In the genomic region with DNA sequence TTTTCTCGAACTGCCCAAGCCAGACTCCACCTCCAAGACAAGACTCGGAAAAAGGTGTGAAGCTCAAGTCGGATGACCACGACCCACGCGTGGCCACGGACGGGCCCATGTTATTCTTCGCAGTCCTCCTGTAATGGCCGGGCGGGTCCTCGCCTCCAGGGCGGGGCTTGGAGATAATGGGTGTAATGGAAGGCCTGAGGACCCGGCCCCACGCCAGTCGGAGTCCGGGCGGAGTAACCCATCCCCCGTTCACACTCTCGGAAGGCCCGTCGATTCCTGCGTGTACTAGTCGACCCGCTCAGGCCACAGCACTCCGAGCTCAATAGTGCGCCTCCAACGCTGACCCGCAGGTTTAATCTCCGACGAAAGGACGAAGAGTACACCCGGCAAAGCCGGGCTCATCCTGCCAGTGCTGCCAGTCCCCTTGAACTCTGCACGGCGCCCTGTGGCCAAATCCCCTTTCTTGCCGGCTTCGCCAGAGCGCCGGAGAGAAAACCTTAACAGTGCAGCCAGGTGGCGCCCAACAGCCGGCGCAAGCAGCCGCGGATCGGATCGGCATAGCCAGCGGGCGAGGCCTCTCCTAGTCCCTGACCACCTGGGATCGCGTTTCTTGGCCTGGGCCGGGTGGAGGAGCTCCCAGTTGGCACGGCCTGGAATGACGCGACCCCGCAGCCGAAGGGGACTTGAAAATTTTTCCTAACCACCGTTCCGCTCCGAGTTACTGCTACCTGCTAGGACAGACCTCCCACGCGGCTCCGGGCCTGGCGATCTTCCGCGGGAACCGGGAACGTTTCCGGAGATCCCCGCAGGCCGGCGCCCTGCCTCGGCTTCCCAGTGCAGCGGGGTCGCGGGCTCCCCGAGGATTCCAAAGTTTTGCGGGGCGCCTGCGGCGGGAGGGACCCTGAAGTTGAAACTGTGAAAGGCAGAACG, we compare ENCODE assay signal across 25 cellular contexts.
DNase-seq lines count a peak whose midpoint lies in the region; ATAC-seq, FAIRE-seq and TF ChIP-seq lines count a peak whose summit lies in the region.
"Had no signal": no experiment of that assay in that cellular context is flagged by ENCODE, and none has a peak within 500 bp of the region (broad histone marks: within the 10 kb centered on the region; RNA-seq: fewer than 3 reads in every experiment).

No MANE protein-coding gene starts in this region.

- H3K79me2 ChIP-seq in K562 (ENCODE audit: control insufficient read depth, insufficient read depth, low read length) = no peaks in the 10 kb centered on the region
- H3K79me2 ChIP-seq in mesendoderm (ENCODE audit: control insufficient read depth, insufficient read depth, low read length) = no peaks in the 10 kb centered on the region

- intact Hi-C loops in K562 (cut with micrococcal nuclease) = loop anchor here (5.0 kb wide), 1 partner anchor 63 kb away; no protein-coding TSS in a partner anchor
- intact Hi-C loops in upper lobe of right lung (cut with DNase I) = no loop called here

- H4K20me1 ChIP-seq in K562 (replicated peaks; ENCODE audit: control insufficient read depth, insufficient read depth, low read length) = no peaks in the 10 kb centered on the region

- no peak overlapping the region for H2BK120ac ChIP-seq in mesendoderm (ENCODE audit: low read depth, low read length)

- H2BK15ac ChIP-seq in mesendoderm (replicated peaks; ENCODE audit: low read depth) = no peak overlapping the region

- in situ Hi-C loops in K562 (cut with MboI) = no loop called here

- no peak for FAIRE-seq in K562 (lab: Jason Lieb, UNC)
- no peak for FAIRE-seq in H54 (lab: Jason Lieb, UNC)
- FAIRE-seq: A204.1, GM12878 had no signal

- H3K36me3 ChIP-seq in K562 (ENCODE audit: control insufficient read depth, insufficient read depth, low read length) (no peaks in the 10 kb centered on the region), upper lobe of right lung (no peaks in the 10 kb centered on the region), mesendoderm (ENCODE audit: control insufficient read depth, insufficient read depth, low read length) (no peaks in the 10 kb centered on the region)
- H3K36me3 ChIP-seq: BE2C, Peyer's patch had no signal

- H3K79me1 ChIP-seq in mesendoderm (ENCODE audit: low read length) = no peaks in the 10 kb centered on the region

- H4K5ac ChIP-seq in mesendoderm (ENCODE audit: low read length) = no peak overlapping the region

- BruUV-seq in K562 (replicated peaks; lab: Mats Ljungman, UMichigan) = no TSS peak

- H3K4ac ChIP-seq in mesendoderm (ENCODE audit: low read depth, low read length) = no peak overlapping the region

- H3K4me1 ChIP-seq in K562 (replicated peaks in 1 of 2; ENCODE audit: control insufficient read depth in 2 of 2, insufficient read depth in 2 of 2, low read length in 2 of 2) (peaks cover 0 to 10% of the 10 kb centered on the region in 2 experiments; a peak in 2 of 5 replicates), upper lobe of right lung (no peaks in the 10 kb centered on the region), mesendoderm (ENCODE audit: control insufficient read depth, low read depth, low read length) (no peaks in the 10 kb centered on the region)
- H3K4me1 ChIP-seq: BE2C, Caco-2, Peyer's patch had no signal

- H2AK5ac ChIP-seq in mesendoderm (ENCODE audit: low read length) = no peak overlapping the region

- H4K8ac ChIP-seq in mesendoderm (ENCODE audit: low read depth, low read length) = no peak overlapping the region

- CTCF ChIA-PET in K562 (lab: Yijun Ruan, JAX; ENCODE audit: low intra/inter-chr PET ratio) = no interaction called here

- TF ChIP-seq RAD21 in K562 (CRISPR knock-in tag; conservative IDR thresholded peaks at IDR 0.05 in 1 of 2, IDR thresholded peaks at IDR 0.05 in 1 of 2) = peak in 1 of 2 experiments; percentile 57; a peak in 2 of 4 replicates

- H3K27me3 ChIP-seq in K562 (ENCODE audit: control insufficient read depth in 2 of 2, insufficient read depth in 2 of 2, low read length in 2 of 2) (no peaks in the 10 kb centered on the region; a peak in 1 of 5 replicates), upper lobe of right lung (no peaks in the 10 kb centered on the region), mesendoderm (ENCODE audit: insufficient read depth, low read length, poor library complexity) (no peaks in the 10 kb centered on the region)
- H3K27me3 ChIP-seq: BE2C, Peyer's patch had no signal

- H3K23ac ChIP-seq in mesendoderm (ENCODE audit: low read length) = no peak overlapping the region

- no peak overlapping the region for H3K56ac ChIP-seq in mesendoderm (ENCODE audit: low read length)

- peak overlapping the region in 1 of 2 experiments; percentile 58; a peak in 1 of 4 replicates for H3K9ac ChIP-seq in K562 (ENCODE audit: insufficient read depth in 1 of 2, low read depth in 2 of 2, low read length in 2 of 2)
- no peak overlapping the region for H3K9ac ChIP-seq in mesendoderm (ENCODE audit: low read length)

- no peak overlapping the region for H3K4me3 ChIP-seq in K562
- no peak overlapping the region for H3K4me3 ChIP-seq in upper lobe of right lung
- no peak overlapping the region for H3K4me3 ChIP-seq in mesendoderm (ENCODE audit: low read length)
- H3K4me3 ChIP-seq: GM12878, GM23338, Peyer's patch had no signal

- H3K4me2 ChIP-seq in K562 (ENCODE audit: insufficient read depth, low read length) = 0 out of 2 replicates have a peak overlapping the region, but pooled peaks have one; percentile 25
- no peak overlapping the region for H3K4me2 ChIP-seq in mesendoderm (ENCODE audit: low read length)
- H3K4me2 ChIP-seq: GM23338 had no signal

- no peaks in the 10 kb centered on the region for H3K9me3 ChIP-seq in K562 (replicated peaks; ENCODE audit: control insufficient read depth, insufficient read depth, low read depth, low read length)
- no peaks in the 10 kb centered on the region for H3K9me3 ChIP-seq in upper lobe of right lung
- H3K9me3 ChIP-seq: BE2C, Caco-2 had no signal

- 17% methylated on average over 42 of the region's 82 CpGs for WGBS in K562 (ENCODE audit: insufficient coverage, low coverage, missing lambda C conversion rate)
- WGBS in mesendoderm (ENCODE audit: extremely low coverage, insufficient coverage, low lambda C conversion rate) = no CpG with 5 or more reads among the region's 82 CpGs

- TF ChIP-seq CTCF in LNCAP (IDR thresholded peaks at IDR 0.05) (peak; percentile 57), K562 (IDR thresholded peaks at IDR 0.05 in 2 of 3, conservative IDR thresholded peaks at IDR 0.05 in 1 of 3; ENCODE audit: insufficient read depth in 2 of 3, low read depth in 1 of 3, low read length in 3 of 3) (peak; percentile 29 to 45 (median 35); a peak in 4 of 6 replicates), upper lobe of right lung (IDR thresholded peaks at IDR 0.05) (no peak)

- TF ChIP-seq POLR2A in K562 (conservative IDR thresholded peaks at IDR 0.05) = no peak
- TF ChIP-seq POLR2A in H54 (IDR thresholded peaks at IDR 0.05; ENCODE audit: low read depth, low read length) = no peak

- H3K9me1 ChIP-seq in K562 (ENCODE audit: control insufficient read depth, insufficient read depth, low read length) = no peaks in the 10 kb centered on the region

- peak; percentile 93 for ATAC-seq in K562
- ATAC-seq in upper lobe of right lung = peak; percentile 50
- ATAC-seq in HG03354 (IDR thresholded peaks at IDR 0.05; ENCODE audit: poor library complexity, severe bottlenecking, unreplicated experiment) = no peak
- ATAC-seq: GM12878, GM23338, HCT116, Right ventricle myocardium inferior had no signal

- DNase-seq in NCI-H2227 (lab: John Stamatoyannopoulos, UW; ENCODE audit: unreplicated experiment) (peak; percentile 12), NCI-H2227 treated with DMSO at 0.1 percent for 48 hours (lab: John Stamatoyannopoulos, UW) (no peak), K562 (ENCODE audit: extremely low read depth in 1 of 4, low spot score in 3 of 4) (peak in 3 of 4 experiments; percentile 9 to 53 (median 22)), upper lobe of right lung (no peak), H54 (ENCODE audit: insufficient read length, low spot score) (no peak), mesendoderm (no peak)
- DNase-seq: BE2C; Caco-2; CD4-positive, alpha-beta T cell; EL; IMR-90; NCI-H1105; NCI-H1694 treated with DMSO at 0.1 percent for 48 hours; NCI-H2107; NCI-H226; NCI-H524; NK-92 treated with Interleukin-12 subunit alpha and Interleukin-12 subunit beta, amount 100 ng/mL, for 24 hours; Peyer's patch had no signal

- no peak for TF ChIP-seq EP300 in K562 (IDR thresholded peaks at IDR 0.05; ENCODE audit: low read length)

- H2BK5ac ChIP-seq in mesendoderm (ENCODE audit: low read length) = no peak overlapping the region

- no peak overlapping the region for H3K18ac ChIP-seq in mesendoderm (ENCODE audit: low read length)

- H3K27ac ChIP-seq in K562 (ENCODE audit: extremely low read depth, low read depth, low read length) (no peak overlapping the region), upper lobe of right lung (no peak overlapping the region), mesendoderm (ENCODE audit: low read depth, low read length) (no peak overlapping the region)
- H3K27ac ChIP-seq: Peyer's patch had no signal

- POLR2A ChIA-PET in K562 (lab: Yijun Ruan, JAX) = no interaction called here

- 0 out of 2 replicates have a peak overlapping the region, but pooled peaks have one; percentile 66 for H2AFZ ChIP-seq in K562 (ENCODE audit: low read depth, low read length)
- H2AFZ ChIP-seq: GM23338 had no signal

Comparison
In these comparisons a context has a peak if more than half of its experiments do, and no peak if none do; other contexts are left out.
1. DNase-seq: peak in NCI-H2227 (single experiment) and K562 (3 of 4); none in NCI-H2227 treated with DMSO at 0.1 percent for 48 hours (single experiment), upper lobe of right lung (single experiment), H54 (single experiment) and mesendoderm (single experiment).